26 cellular contexts compared by ENCODE assay signal in genomic region chr5:178780581-178781498, GRCh38. TPM values are rescaled to one million over a fixed set of nuclear protein-coding genes. Genes with fewer than 3 reads are reported as not detected.
DNase-seq lines count a peak whose midpoint lies in the region; FAIRE-seq and TF ChIP-seq lines count a peak whose summit lies in the region.
"Had no signal": no experiment of that assay in that cellular context is flagged by ENCODE, and none has a peak within 500 bp of the region (broad histone marks: within the 10 kb centered on the region; RNA-seq: fewer than 3 reads in every experiment).

No MANE protein-coding gene starts in this region.

- FAIRE-seq in bronchial epithelial cell (lab: Jason Lieb, UNC) (peak; percentile 47), urothelium cell line (lab: Jason Lieb, UNC) (peak; percentile 20)
- FAIRE-seq: D721Med, GM18507, HTR-8/SVneo had no signal

- H3K27me3 ChIP-seq in bronchial epithelial cell (ENCODE audit: control insufficient read depth, insufficient read depth, low read length): no peaks in the 10 kb centered on the region
- H3K27me3 ChIP-seq: Peyer's patch had no signal

- TF ChIP-seq CTCF in bronchial epithelial cell (IDR thresholded peaks at IDR 0.05; ENCODE audit: insufficient read depth, low read length, severe bottlenecking) (no peak), nephron (IDR thresholded peaks at IDR 0.05; ENCODE audit: unreplicated experiment in 3 of 3) (no peak)

- peak overlapping the region; percentile 9 to 97 (median 18) for H3K27ac Mint-ChIP-seq in nephron
- H3K27ac Mint-ChIP-seq in activated CD4-positive, alpha-beta T cell treated with anti-CD3 and anti-CD28 coated beads, Interleukin-2, amount 10 ng/mL, durations not matched to agents 24 days and 14 days: no peak overlapping the region
- H3K27ac Mint-ChIP-seq: CD4-positive, CD25-positive, alpha-beta regulatory T cell; H9 had no signal

- H3K36me3 ChIP-seq in bronchial epithelial cell (ENCODE audit: control insufficient read depth, insufficient read depth, low read length): no peaks in the 10 kb centered on the region
- H3K36me3 ChIP-seq: Peyer's patch had no signal

- intact Hi-C loops in activated CD4-positive, alpha-beta T cell treated with anti-CD3 and anti-CD28 coated beads, Interleukin-2, amount 10 ng/mL, durations not matched to agents 24 days and 14 days (cut with micrococcal nuclease): no loop called here

- peaks cover 17% of the 10 kb centered on the region for H3K27me3 Mint-ChIP-seq in nephron (ENCODE audit: low read depth)
- H3K27me3 Mint-ChIP-seq in activated CD4-positive, alpha-beta T cell treated with anti-CD3 and anti-CD28 coated beads, Interleukin-2, amount 10 ng/mL, durations not matched to agents 24 days and 14 days: no peaks in the 10 kb centered on the region

- peak; percentile 4 for DNase-seq in NOMO-1 treated with DMSO at 0.1 percent for 48 hours (lab: John Stamatoyannopoulos, UW; ENCODE audit: unreplicated experiment)
- no peak for DNase-seq in NOMO-1 treated with dmso at 0.1 percent for 144 hours (lab: John Stamatoyannopoulos, UW; ENCODE audit: unreplicated experiment)
- DNase-seq in bronchial epithelial cell (ENCODE audit: low read depth): no peak
- no peak for DNase-seq in urothelium cell line (ENCODE audit: low spot score)
- DNase-seq in cerebellar cortex (ENCODE audit: low spot score): no peak
- DNase-seq in activated CD4-positive, alpha-beta T cell treated with anti-CD3 and anti-CD28 coated beads, Interleukin-2, amount 10 ng/mL, durations not matched to agents 24 days and 14 days: no peak
- no peak for DNase-seq in NCI-H2171 (lab: John Stamatoyannopoulos, UW)
- DNase-seq: 8988T; ACHN; CD4-positive, CD25-positive, alpha-beta regulatory T cell; GM23248; H9; KG1; MM.1S; NCI-H1105; NCI-H1436 treated with DMSO at 0.1 percent for 48 hours; NCI-H187 treated with DMSO at 0.1 percent for 48 hours; NCI-H446 treated with DMSO at 0.1 percent for 48 hours; NK-92 treated with Interleukin-12 subunit alpha and Interleukin-12 subunit beta, amount 100 ng/mL, for 24 hours; OCI-M1; Peyer's patch; SHP77 treated with DMSO at 0.1 percent for 48 hours had no signal

- H3K4me3 Mint-ChIP-seq in nephron: no peak overlapping the region
- H3K4me3 Mint-ChIP-seq in activated CD4-positive, alpha-beta T cell treated with anti-CD3 and anti-CD28 coated beads, Interleukin-2, amount 10 ng/mL, durations not matched to agents 24 days and 14 days: no peak overlapping the region
- H3K4me3 Mint-ChIP-seq: CD4-positive, CD25-positive, alpha-beta regulatory T cell; H9 had no signal

- H3K36me3 Mint-ChIP-seq in nephron (ENCODE audit: low read depth): no peaks in the 10 kb centered on the region
- H3K36me3 Mint-ChIP-seq in activated CD4-positive, alpha-beta T cell treated with anti-CD3 and anti-CD28 coated beads, Interleukin-2, amount 10 ng/mL, durations not matched to agents 24 days and 14 days (ENCODE audit: low read depth): no peaks in the 10 kb centered on the region
- H3K36me3 Mint-ChIP-seq: CD4-positive, CD25-positive, alpha-beta regulatory T cell had no signal

- H3K9me3 Mint-ChIP-seq in nephron: peaks cover 8% of the 10 kb centered on the region
- H3K9me3 Mint-ChIP-seq in activated CD4-positive, alpha-beta T cell treated with anti-CD3 and anti-CD28 coated beads, Interleukin-2, amount 10 ng/mL, durations not matched to agents 24 days and 14 days: no peaks in the 10 kb centered on the region

- peaks cover 4% of the 10 kb centered on the region for H3K4me1 Mint-ChIP-seq in nephron
- H3K4me1 Mint-ChIP-seq in activated CD4-positive, alpha-beta T cell treated with anti-CD3 and anti-CD28 coated beads, Interleukin-2, amount 10 ng/mL, durations not matched to agents 24 days and 14 days: peaks cover 2% of the 10 kb centered on the region

- no peak overlapping the region for H3K4me3 ChIP-seq in bronchial epithelial cell (ENCODE audit: low read depth, low read length)
- H3K4me3 ChIP-seq: GM23248, Peyer's patch had no signal

RNA-seq across cellular contexts. Expression of gene ZNF354A, which starts 50.4 kb away (rescaled TPM):
- 5.8 and 7.6 TPM in 2 replicates for total RNA-seq in bronchial epithelial cell
- 10.2 and 11.9 TPM in 2 replicates for total RNA-seq in activated CD4-positive, alpha-beta T cell treated with anti-CD3 and anti-CD28 coated beads, Interleukin-2, amount 10 ng/mL, durations not matched to agents 24 days and 14 days
